ENCODE assay signal across 28 cellular contexts in the genomic region with DNA sequence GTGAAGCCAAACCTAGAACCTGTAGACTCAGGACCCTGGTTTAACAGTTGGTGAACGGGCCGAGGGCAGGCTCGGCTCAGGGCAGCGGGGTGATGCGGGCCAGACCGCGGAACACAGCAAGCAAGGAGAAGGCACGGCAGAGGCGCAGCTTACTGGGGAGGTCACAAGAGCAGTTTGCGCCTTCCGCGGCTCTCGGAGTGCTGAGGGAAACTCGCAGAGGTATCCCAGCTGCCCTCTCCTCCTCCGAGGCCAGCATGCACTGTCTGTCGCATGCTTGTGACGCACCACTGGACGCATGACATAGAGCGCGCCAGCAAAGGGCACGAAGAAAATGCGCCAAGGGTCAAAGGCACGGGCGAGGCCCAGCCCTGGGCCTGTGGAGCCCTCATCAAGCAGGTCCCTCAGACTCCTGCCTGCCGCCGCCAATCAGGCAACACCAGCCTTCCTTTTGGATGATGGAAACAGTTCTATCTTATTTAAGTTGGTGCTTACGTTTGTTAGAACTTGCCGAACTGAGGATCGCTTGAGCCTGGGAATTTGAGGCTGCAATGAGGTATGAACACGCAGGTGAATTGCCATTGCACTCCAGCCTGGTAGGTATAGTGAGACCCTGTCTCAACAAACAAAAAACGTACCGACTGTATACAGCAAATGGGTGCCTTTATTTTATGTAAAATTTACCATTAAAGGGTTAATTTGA.
"Had no signal": no experiment of that assay in that cellular context is flagged by ENCODE, and none has a peak within 500 bp of the region (broad histone marks: within the 10 kb centered on the region; RNA-seq: fewer than 3 reads in every experiment).

No MANE protein-coding gene starts in this region.

- H3K36me3 Mint-ChIP-seq: naive B cell; naive thymus-derived CD8-positive, alpha-beta T cell; neural progenitor cell; stimulated activated memory B cell treated with anti-CD40 and anti-IgM and Interleukin-4, amounts not matched to agents 10 μg/mL and 1 μg/mL and 100 μg/mL, for 72 hours had no signal

- H3K27ac Mint-ChIP-seq: naive B cell; naive thymus-derived CD8-positive, alpha-beta T cell; nephron; neural progenitor cell; progenitor cell of endocrine pancreas; stimulated activated memory B cell treated with anti-CD40 and anti-IgM and Interleukin-4, amounts not matched to agents 10 μg/mL and 1 μg/mL and 100 μg/mL, for 72 hours; stimulated activated naive CD8-positive, alpha-beta T cell treated with anti-CD3 and anti-CD28 coated beads, Interleukin-15, amount 100 ng/mL, for 72 hours had no signal

- H3K4me1 ChIP-seq: neural progenitor cell, parathyroid adenoma, psoas muscle, right lobe of liver, sigmoid colon, suprapubic skin, thyroid gland, tibial nerve, vagina had no signal

- H3K4me3 Mint-ChIP-seq: naive B cell; naive thymus-derived CD8-positive, alpha-beta T cell; nephron; neural progenitor cell; stimulated activated memory B cell treated with anti-CD40 and anti-IgM and Interleukin-4, amounts not matched to agents 10 μg/mL and 1 μg/mL and 100 μg/mL, for 72 hours; stimulated activated naive CD8-positive, alpha-beta T cell treated with anti-CD3 and anti-CD28 coated beads, Interleukin-15, amount 100 ng/mL, for 72 hours had no signal

- H3K27me3 Mint-ChIP-seq: naive B cell; naive thymus-derived CD8-positive, alpha-beta T cell; progenitor cell of endocrine pancreas; stimulated activated memory B cell treated with anti-CD40 and anti-IgM and Interleukin-4, amounts not matched to agents 10 μg/mL and 1 μg/mL and 100 μg/mL, for 72 hours; stimulated activated naive CD8-positive, alpha-beta T cell treated with anti-CD3 and anti-CD28 coated beads, Interleukin-15, amount 100 ng/mL, for 72 hours had no signal

- H3K27me3 ChIP-seq: neural progenitor cell, ovary, right lobe of liver, sigmoid colon, suprapubic skin, thyroid gland, tibial nerve, vagina had no signal

- H3K9me3 Mint-ChIP-seq: nephron had no signal

- ATAC-seq: naive thymus-derived CD8-positive, alpha-beta T cell; psoas muscle; right cardiac atrium; right lobe of liver; stimulated activated memory B cell treated with anti-CD40 and anti-IgM and Interleukin-4, amounts not matched to agents 10 μg/mL and 1 μg/mL and 100 μg/mL, for 72 hours; stimulated activated naive CD8-positive, alpha-beta T cell treated with anti-CD3 and anti-CD28 coated beads, Interleukin-15, amount 100 ng/mL, for 72 hours; stimulated activated naive CD8-positive, alpha-beta T cell treated with anti-CD3 and anti-CD28 coated beads, Interleukin-15, Interleukin-2, amounts not matched to agents 100 U/mL and 50 U/mL, for 24 hours had no signal

- H3K36me3 ChIP-seq: neural progenitor cell, ovary, right lobe of liver, sigmoid colon, suprapubic skin, thoracic aorta, thyroid gland, tibial nerve, vagina had no signal

- H3K9me3 ChIP-seq: ovary, psoas muscle, right lobe of liver, sigmoid colon, suprapubic skin, thoracic aorta, thyroid gland, tibial nerve, vagina had no signal

- H3K27ac ChIP-seq: neural progenitor cell, ovary, parathyroid adenoma, psoas muscle, right lobe of liver, sigmoid colon, suprapubic skin, thoracic aorta, thyroid gland, tibial nerve, vagina had no signal

- H3K4me3 ChIP-seq: neural progenitor cell, ovary, psoas muscle, right lobe of liver, sigmoid colon, suprapubic skin, thoracic aorta, thyroid gland, tibial nerve, vagina had no signal

- DNase-seq: naive B cell; naive thymus-derived CD8-positive, alpha-beta T cell; occipital lobe; ovary; psoas muscle; sigmoid colon; small intestine; stimulated activated CD4-positive, alpha-beta T cell treated with anti-CD3 and anti-CD28 coated beads, Interleukin-15, amount 100 ng/mL, for 24 hours; stimulated activated CD4-positive, alpha-beta T cell treated with anti-CD3 and anti-CD28 coated beads, Interleukin-2, amount 100 ng/mL, for 24 hours; stimulated activated CD4-positive, alpha-beta T cell treated with anti-CD3 and anti-CD28 coated beads, Interleukin-2, amount 100 ng/mL, for 48 hours; stimulated activated CD4-positive, alpha-beta T cell treated with anti-CD3 and anti-CD28 coated beads, Interleukin-4, amount 100 ng/mL, for 24 hours; stimulated activated naive CD4-positive, alpha-beta T cell; stimulated activated naive CD8-positive, alpha-beta T cell treated with anti-CD3 and anti-CD28 coated beads, Interleukin-15, amount 100 ng/mL, for 72 hours; stimulated activated naive CD8-positive, alpha-beta T cell treated with anti-CD3 and anti-CD28 coated beads, Interleukin-15, Interleukin-2, amounts not matched to agents 100 U/mL and 50 U/mL, for 24 hours; substantia nigra; thyroid gland; trophoblast cell had no signal

- H3K4me1 Mint-ChIP-seq: naive B cell; naive thymus-derived CD8-positive, alpha-beta T cell; nephron; neural progenitor cell; stimulated activated memory B cell treated with anti-CD40 and anti-IgM and Interleukin-4, amounts not matched to agents 10 μg/mL and 1 μg/mL and 100 μg/mL, for 72 hours; stimulated activated naive CD8-positive, alpha-beta T cell treated with anti-CD3 and anti-CD28 coated beads, Interleukin-15, amount 100 ng/mL, for 72 hours had no signal
